ENCODE assay signal across 12 cellular contexts in the genomic region with DNA sequence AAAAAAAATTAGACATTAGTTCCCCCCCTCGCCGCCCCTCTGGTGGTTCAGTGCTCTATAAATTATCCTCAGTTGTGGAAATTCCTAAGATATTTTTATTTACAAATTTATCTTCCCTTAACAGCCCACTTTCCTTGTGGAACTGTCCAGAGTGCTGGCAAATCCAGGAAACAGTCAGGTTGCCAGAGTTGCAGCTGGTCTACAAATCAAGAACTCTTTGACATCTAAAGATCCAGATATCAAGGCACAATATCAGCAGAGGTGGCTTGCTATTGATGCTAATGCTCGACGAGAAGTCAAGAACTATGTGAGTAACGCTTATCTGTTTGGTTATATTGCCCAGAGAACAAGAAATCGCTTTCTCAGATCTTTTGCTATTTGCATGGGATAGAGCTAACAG. TPM values are rescaled to one million over a fixed set of nuclear protein-coding genes. Genes with fewer than 3 reads are reported as not detected.
A peak's percentile ranks its signal among the peaks of the same experiment; 100 is the strongest.
DNase-seq lines count a peak whose midpoint lies in the region; ATAC-seq, FAIRE-seq and TF ChIP-seq lines count a peak whose summit lies in the region.
"Had no signal": no experiment of that assay in that cellular context is flagged by ENCODE, and none has a peak within 500 bp of the region (broad histone marks: within the 10 kb centered on the region; RNA-seq: fewer than 3 reads in every experiment).

No MANE protein-coding gene starts in this region.

- POLR2A ChIA-PET in GM12878 (lab: Charles Lee) = interaction anchor here (0.6 to 1.1 kb wide), 3 partner anchors 11 to 286 kb away, joined by 3 to 4 read pairs (median 4); no protein-coding TSS in a partner anchor

- intact Hi-C loops in Calu3 (cut with micrococcal nuclease; ENCODE audit: unreplicated experiment) (no loop called here), GM12878 (cut with micrococcal nuclease; ENCODE audit: unreplicated experiment) (loop anchor here (10.0 kb wide), 1 partner anchor 82 kb away; a partner anchor contains a TSS), posterior cingulate gyrus (cut with DNase I) (no loop called here), vagina (cut with DNase I) (no loop called here)

- H3K4me3 ChIP-seq in Loucy (ENCODE audit: low read length, poor library complexity, severe bottlenecking) = peak overlapping the region; percentile 99
- peak overlapping the region; percentile 77 for H3K4me3 ChIP-seq in GM12878
- H3K4me3 ChIP-seq in vagina = no peak overlapping the region
- H3K4me3 ChIP-seq: esophagus muscularis mucosa had no signal

- H3K27ac Mint-ChIP-seq in Calu3 (ENCODE audit: unreplicated experiment) = peak overlapping the region; percentile 95

- H2AFZ ChIP-seq in Loucy (ENCODE audit: low read length) (no peak overlapping the region), GM12878 (ENCODE audit: control insufficient read depth, low read depth, low read length) (no peak overlapping the region)

- peak overlapping the region; percentile 91 for H3K4me3 Mint-ChIP-seq in Calu3 (ENCODE audit: low read depth, unreplicated experiment)

- peaks cover 91% of the 10 kb centered on the region for H3K36me3 Mint-ChIP-seq in Calu3 (ENCODE audit: insufficient read depth, unreplicated experiment)

- no peaks in the 10 kb centered on the region for H3K9me3 ChIP-seq in Loucy (ENCODE audit: insufficient read depth, low read depth, low read length)
- no peaks in the 10 kb centered on the region for H3K9me3 ChIP-seq in GM12878 (replicated peaks; ENCODE audit: control insufficient read depth, insufficient read depth, low read length)
- no peaks in the 10 kb centered on the region for H3K9me3 ChIP-seq in vagina
- H3K9me3 ChIP-seq: esophagus muscularis mucosa had no signal

- peaks cover 87% of the 10 kb centered on the region for H3K79me2 ChIP-seq in Loucy (ENCODE audit: insufficient read depth, low read length)
- H3K79me2 ChIP-seq in GM12878 (ENCODE audit: control insufficient read depth, insufficient read depth, low read length) = peaks cover 79% of the 10 kb centered on the region

- in situ Hi-C loops in GM12878 (cut with MboI) = no loop called here

- H3K9me2 ChIP-seq in Loucy (replicated peaks; ENCODE audit: low read depth, low read length) = no peaks in the 10 kb centered on the region

- H3K4me2 ChIP-seq in Loucy (ENCODE audit: low read depth, low read length, poor library complexity, severe bottlenecking) (peak overlapping the region; percentile 93), GM12878 (ENCODE audit: control insufficient read depth, insufficient read depth) (peak overlapping the region; percentile 61)

- DNase-seq in Calu3 = no peak
- DNase-seq in GM12878 (ENCODE audit: low read depth, low spot score) = no peak
- DNase-seq in myocyte (ENCODE audit: low read depth) = peak; percentile 44
- no peak for DNase-seq in posterior cingulate gyrus
- DNase-seq in vagina (ENCODE audit: extremely low spot score in 2 of 2) = no peak
- no peak for DNase-seq in nucleus accumbens (lab: John Stamatoyannopoulos, UW)
- DNase-seq: EL, NCI-H1105 had no signal

- no peak for FAIRE-seq in GM12878 (lab: Jason Lieb, UNC)
- FAIRE-seq: H54 had no signal

- ATAC-seq in GM12878 (no peak), HG02884 (IDR thresholded peaks at IDR 0.05; ENCODE audit: unreplicated experiment) (no peak)

- H3K9ac ChIP-seq in Loucy (ENCODE audit: low read depth, low read length, poor library complexity, severe bottlenecking) (no peak overlapping the region), GM12878 (ENCODE audit: control insufficient read depth, insufficient read depth, low read length) (no peak overlapping the region)

- H3K9me3 Mint-ChIP-seq in Calu3 (ENCODE audit: low read depth, unreplicated experiment) = no peaks in the 10 kb centered on the region

- WGBS in GM12878 (ENCODE audit: insufficient coverage, insufficient replicate concordance, low lambda C conversion rate, missing lambda C conversion rate) = 80% methylated on average over 6 of the region's 6 CpGs

- TF ChIP-seq RAD21 in GM12878 (IDR thresholded peaks at IDR 0.05; ENCODE audit: insufficient read depth, low read depth, low read length) = no peak

- H4K20me1 ChIP-seq in Loucy (ENCODE audit: insufficient read depth, low read length, poor library complexity, severe bottlenecking) = peaks cover 70% of the 10 kb centered on the region
- H4K20me1 ChIP-seq in GM12878 (ENCODE audit: control insufficient read depth, insufficient read depth) = peaks cover 6% of the 10 kb centered on the region; the same call in 1 of the 2 replicates

- TF ChIP-seq POLR2A in GM12878 (IDR thresholded peaks at IDR 0.05; ENCODE audit: low read depth, low read length) (no peak), vagina (IDR thresholded peaks at IDR 0.05) (no peak)

- peaks cover 57% of the 10 kb centered on the region for H3K36me3 ChIP-seq in Loucy (ENCODE audit: insufficient read depth, low read length)
- peaks cover 8 to 35% of the 10 kb centered on the region in 2 experiments for H3K36me3 ChIP-seq in GM12878 (ENCODE audit: control insufficient read depth in 2 of 2, insufficient read depth in 2 of 2, low read length in 1 of 2)
- H3K36me3 ChIP-seq in vagina = peaks cover 0 to 57% of the 10 kb centered on the region in 2 donors

- BruUV-seq in Calu3 (replicated peaks; lab: Mats Ljungman, UMichigan) (no TSS peak), GM12878 (replicated peaks; lab: Mats Ljungman, UMichigan) (no TSS peak)

- peaks cover 43% of the 10 kb centered on the region for H3K4me1 Mint-ChIP-seq in Calu3 (ENCODE audit: low read depth, unreplicated experiment)

- SMC1A ChIA-PET in GM12878 (lab: Charles Lee; ENCODE audit: uncharacterized antibody, unreplicated experiment) = interaction anchor here (1.0 to 2.7 kb wide), 4 partner anchors 9 to 149 kb away, joined by 3 to 9 read pairs (median 4); no protein-coding TSS in a partner anchor

- no peak for TF ChIP-seq CTCF in Calu3 (IDR thresholded peaks at IDR 0.05; ENCODE audit: unreplicated experiment)
- no peak for TF ChIP-seq CTCF in Loucy (conservative IDR thresholded peaks at IDR 0.05; ENCODE audit: low read length)
- no peak for TF ChIP-seq CTCF in GM12878 (IDR thresholded peaks at IDR 0.05 in 2 of 3, conservative IDR thresholded peaks at IDR 0.05 in 1 of 3; ENCODE audit: control insufficient read depth in 2 of 3, extremely low read depth in 1 of 3, insufficient read depth in 1 of 3, low read depth in 3 of 3, low read length in 3 of 3)
- TF ChIP-seq CTCF in vagina (IDR thresholded peaks at IDR 0.05) = no peak

- RAD21 ChIA-PET in GM12878 (lab: Charles Lee; ENCODE audit: unreplicated experiment) = no interaction called here

- CTCF ChIA-PET in Calu3 (lab: Charles Lee) (interaction anchor here (0.8 kb wide), 1 partner anchor 1512 kb away, joined by 4 read pairs; no protein-coding TSS in a partner anchor), GM12878 (lab: Yijun Ruan, JAX) (interaction anchor here (0.7 to 6.9 kb wide), 4 partner anchors 13 to 169 kb away, joined by 3 to 75 read pairs (median 4); a partner anchor contains a TSS)

- H3K27me3 Mint-ChIP-seq in Calu3 (ENCODE audit: unreplicated experiment) = no peaks in the 10 kb centered on the region

- no peaks in the 10 kb centered on the region for H3K27me3 ChIP-seq in Loucy (ENCODE audit: insufficient read depth, low read length, poor library complexity, severe bottlenecking)
- H3K27me3 ChIP-seq in GM12878 (replicated peaks in 1 of 2; ENCODE audit: control insufficient read depth in 2 of 2, insufficient read depth in 2 of 2, low read length in 1 of 2) = no peaks in the 10 kb centered on the region
- H3K27me3 ChIP-seq in vagina = no peaks in the 10 kb centered on the region
- H3K27me3 ChIP-seq: esophagus muscularis mucosa had no signal

- TF ChIP-seq EP300 in GM12878 (IDR thresholded peaks at IDR 0.05; ENCODE audit: borderline replicate concordance in 1 of 2, control insufficient read depth in 1 of 2, low read depth in 2 of 2, low read length in 2 of 2) = no peak

- H3F3A ChIP-seq in Loucy (ENCODE audit: low read depth) = no peaks in the 10 kb centered on the region; the same call in 1 of the 2 replicates

- peaks cover 54% of the 10 kb centered on the region for H3K4me1 ChIP-seq in Loucy (ENCODE audit: insufficient read depth, low read length, poor library complexity, severe bottlenecking)
- H3K4me1 ChIP-seq in GM12878 (ENCODE audit: control insufficient read depth, insufficient read depth, low read length) = peaks cover 21% of the 10 kb centered on the region
- peaks cover 49% of the 10 kb centered on the region for H3K4me1 ChIP-seq in vagina

- H3K27ac ChIP-seq in GM12878 (ENCODE audit: control insufficient read depth, insufficient read depth) (no peak overlapping the region), vagina (no peak overlapping the region)
- H3K27ac ChIP-seq: esophagus muscularis mucosa had no signal

RNA-seq across cellular contexts. Expression of a gene that starts 2.9 kb away (rescaled TPM):
- 511 and 538 TPM in 2 replicates for total RNA-seq in Calu3 (2022)
- 212 and 232 TPM in 2 replicates for total RNA-seq in GM12878 (2013; cell fraction: nucleolus; rRNA removed)
- 246 and 258 TPM in 2 replicates for total RNA-seq in GM12878 (2014; rRNA removed)
- total RNA-seq in GM12878 (2014; rRNA removed; fragmentation: Illumina TruSeq; extraction: Trizol) = 261 and 282 TPM in 2 replicates
- total RNA-seq in GM12878 (2021) = 485 and 525 TPM in 2 replicates
- polyA plus RNA-seq in GM12878 (2011; ENCODE audit: low read depth) = 133 TPM
- polyA plus RNA-seq in GM12878 (2011; rRNA removed) = 231 and 237 TPM in 2 replicates
- polyA plus RNA-seq in GM12878 (2011; cell fraction: cytosol; rRNA removed) = 156 and 173 TPM in 2 replicates
- 144 and 217 TPM in 2 replicates for polyA plus RNA-seq in GM12878 (2011; cell fraction: nucleus; rRNA removed)
- 185 and 207 TPM in 2 replicates for polyA plus RNA-seq in GM12878 (2012)
- 430 and 445 TPM in 2 replicates for polyA plus RNA-seq in GM12878 (2014; fragmentation: Illumina TruSeq; extraction: Trizol)
- polyA plus RNA-seq in GM12878 (2014; fragmentation: Nextera tagmentation; extraction: Ambion mirVana) = 100 to 1,000 TPM; 130 to 233 TPM
- 255 and 258 TPM in 2 replicates for polyA plus RNA-seq in GM12878 (2014; rRNA removed)
- polyA plus RNA-seq in GM12878 (2016; fragmentation: Nextera tagmentation; extraction: Ambion mirVana) = 10 to 100 TPM; 67.8 to 73.9 TPM
- polyA minus RNA-seq in GM12878 (2011; rRNA and poly(A)+ RNA removed) = 236 and 343 TPM in 2 replicates
- polyA minus RNA-seq in GM12878 (2011; cell fraction: cytosol; rRNA and poly(A)+ RNA removed) = 95.2 and 97.0 TPM in 2 replicates
- polyA minus RNA-seq in GM12878 (2011; cell fraction: nucleus; rRNA and poly(A)+ RNA removed) = 44.5 and 57.6 TPM in 2 replicates
- 230 and 249 TPM in 2 replicates for total RNA-seq in myocyte
- polyA plus RNA-seq in myocyte (2012) = 140 TPM
- total RNA-seq in vagina = 157 TPM

RNA-seq across cellular contexts. Expression of a gene that starts 41.4 kb away (rescaled TPM):
- total RNA-seq in Calu3 (2022) (6.4 and 6.5 TPM in 2 replicates), GM12878 (2014; rRNA removed) (0.11 and 0.23 TPM in 2 replicates), GM12878 (2014; rRNA removed; fragmentation: Illumina TruSeq; extraction: Trizol) (0.18 and 0.85 TPM in 2 replicates), GM12878 (2021) (0.69 and 1.5 TPM in 2 replicates), myocyte (13.7 and 18.0 TPM in 2 replicates), vagina (13.8 TPM)
- total RNA-seq in GM12878 (2013; cell fraction: nucleolus; rRNA removed) = 10.4 and 10.6 TPM in 2 replicates
- 0.79 TPM for polyA plus RNA-seq in GM12878 (2011; ENCODE audit: low read depth)
- polyA plus RNA-seq in GM12878 (2011; rRNA removed) (2.0 and 2.7 TPM in 2 replicates), GM12878 (2014; fragmentation: Illumina TruSeq; extraction: Trizol) (0.38 TPM in 1 of 2 replicates, not detected in the other), GM12878 (2014; fragmentation: Nextera tagmentation; extraction: Ambion mirVana) (not detected), GM12878 (2014; rRNA removed) (0.74 and 1.4 TPM in 2 replicates), GM12878 (2016; fragmentation: Nextera tagmentation; extraction: Ambion mirVana) (under 1 TPM in 1 of 2 experiments, not detected in 1; 0.11 TPM)
- 1.9 and 3.5 TPM in 2 replicates for polyA plus RNA-seq in GM12878 (2011; cell fraction: cytosol; rRNA removed)
- polyA plus RNA-seq in GM12878 (2011; cell fraction: nucleus; rRNA removed) = 18.8 and 22.1 TPM in 2 replicates
- polyA plus RNA-seq in GM12878 (2012) = 1.8 and 2.9 TPM in 2 replicates
- polyA minus RNA-seq in GM12878 (2011; rRNA and poly(A)+ RNA removed) = 1.4 and 1.8 TPM in 2 replicates
- 0.94 and 1.1 TPM in 2 replicates for polyA minus RNA-seq in GM12878 (2011; cell fraction: cytosol; rRNA and poly(A)+ RNA removed)
- 1.8 and 2.7 TPM in 2 replicates for polyA minus RNA-seq in GM12878 (2011; cell fraction: nucleus; rRNA and poly(A)+ RNA removed)
- 14.2 TPM for polyA plus RNA-seq in myocyte (2012)

Comparison
In these comparisons a context has a peak if more than half of its experiments do, and no peak if none do; other contexts are left out.
1. H3K4me3 ChIP-seq: peak in Loucy (single experiment) and GM12878 (single experiment); none in vagina (0 of 2).